In the genomic region with DNA sequence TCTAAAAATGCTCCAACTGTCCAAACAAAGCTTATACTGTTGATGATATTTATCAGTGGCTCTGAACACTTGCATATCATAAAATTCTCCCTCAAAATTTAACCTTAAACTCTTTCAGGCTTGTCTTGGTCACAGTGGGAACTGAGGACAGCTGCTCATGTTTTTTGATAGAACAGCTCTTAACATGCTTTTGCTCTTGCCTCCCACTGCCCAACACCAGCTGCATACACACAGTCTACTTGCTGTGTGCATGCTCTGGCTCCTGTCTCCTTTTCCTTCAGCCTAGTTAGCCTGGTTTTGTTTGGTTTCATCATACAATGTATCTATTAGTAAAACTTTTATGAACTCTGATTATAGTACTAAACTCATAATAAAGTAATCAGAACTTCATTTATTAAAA, we compare ENCODE assay signal across 3 cellular contexts.
"Had no signal": no experiment of that assay in that cellular context is flagged by ENCODE, and none has a peak within 500 bp of the region (broad histone marks: within the 10 kb centered on the region; RNA-seq: fewer than 3 reads in every experiment).

No MANE protein-coding gene starts in this region.

- DNase-seq: GDM1, GF-D8 had no signal

- H3K4me3 ChIP-seq: GM12878 had no signal

- ATAC-seq: GM12878 had no signal
